12 cellular contexts compared by ENCODE assay signal in the genomic region with DNA sequence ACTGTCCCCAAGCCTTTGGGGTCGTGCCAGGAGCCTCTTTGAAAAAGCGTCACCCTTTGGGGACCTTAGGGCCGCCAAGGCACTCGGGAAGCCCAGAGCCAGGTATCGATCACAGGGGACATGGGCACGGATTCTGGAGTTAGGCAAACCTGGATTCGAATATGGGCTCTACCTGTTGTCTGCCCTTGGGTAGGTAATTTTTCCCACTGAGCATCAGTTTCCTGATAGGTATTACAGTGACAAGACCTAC. TPM values are rescaled to one million over a fixed set of nuclear protein-coding genes. Genes with fewer than 3 reads are reported as not detected.
DNase-seq lines count a peak whose midpoint lies in the region; ATAC-seq and TF ChIP-seq lines count a peak whose summit lies in the region.
"Had no signal": no experiment of that assay in that cellular context is flagged by ENCODE, and none has a peak within 500 bp of the region (broad histone marks: within the 10 kb centered on the region; RNA-seq: fewer than 3 reads in every experiment).

No MANE protein-coding gene starts in this region.

- peaks cover 5 to 13% of the 10 kb centered on the region in 2 donors for H3K4me1 ChIP-seq in naive thymus-derived CD4-positive, alpha-beta T cell (ENCODE audit: control insufficient read depth in 2 of 2, insufficient read depth in 2 of 2, low read length in 2 of 2)
- peaks cover 11% of the 10 kb centered on the region for H3K4me1 ChIP-seq in upper lobe of right lung

- H3K4me3 Mint-ChIP-seq in activated naive CD8-positive, alpha-beta T cell = peak overlapping the region; percentile 69
- H3K4me3 Mint-ChIP-seq in activated naive CD8-positive, alpha-beta T cell treated with anti-CD3 and anti-CD28 coated beads for 36 hours = no peak overlapping the region
- peak overlapping the region in 8 of 10 donors; percentile 27 to 85 (median 66) for H3K4me3 Mint-ChIP-seq in naive thymus-derived CD4-positive, alpha-beta T cell

- H3K4me1 Mint-ChIP-seq in activated naive CD8-positive, alpha-beta T cell (ENCODE audit: low read depth) = peaks cover 6% of the 10 kb centered on the region
- H3K4me1 Mint-ChIP-seq in activated naive CD8-positive, alpha-beta T cell treated with anti-CD3 and anti-CD28 coated beads for 36 hours = peaks cover 7% of the 10 kb centered on the region
- peaks cover 5 to 20% (median 8%) of the 10 kb centered on the region in 7 donors for H3K4me1 Mint-ChIP-seq in naive thymus-derived CD4-positive, alpha-beta T cell

- H3K9me3 Mint-ChIP-seq in activated naive CD8-positive, alpha-beta T cell (ENCODE audit: low read depth) = no peaks in the 10 kb centered on the region
- H3K9me3 Mint-ChIP-seq in activated naive CD8-positive, alpha-beta T cell treated with anti-CD3 and anti-CD28 coated beads for 36 hours = no peaks in the 10 kb centered on the region
- H3K9me3 Mint-ChIP-seq in naive thymus-derived CD4-positive, alpha-beta T cell = no peaks in the 10 kb centered on the region
- H3K9me3 Mint-ChIP-seq: dendritic cell treated with granulocyte-macrophage colony-stimulating factor and Interleukin-4, amounts not matched to agents 40 ng/mL and 50 ng/mL, for 4 days had no signal

- H3K36me3 Mint-ChIP-seq in activated naive CD8-positive, alpha-beta T cell = no peaks in the 10 kb centered on the region
- H3K36me3 Mint-ChIP-seq in activated naive CD8-positive, alpha-beta T cell treated with anti-CD3 and anti-CD28 coated beads for 36 hours = no peaks in the 10 kb centered on the region
- H3K36me3 Mint-ChIP-seq in naive thymus-derived CD4-positive, alpha-beta T cell = no peaks in the 10 kb centered on the region

- H3K4me3 ChIP-seq in coronary artery = peak overlapping the region; percentile 82
- H3K4me3 ChIP-seq in naive thymus-derived CD4-positive, alpha-beta T cell (ENCODE audit: low read length) = peak overlapping the region; percentile 57
- peak overlapping the region; percentile 69 for H3K4me3 ChIP-seq in upper lobe of right lung

- intact Hi-C loops in naive thymus-derived CD4-positive, alpha-beta T cell (cut with micrococcal nuclease) = loop anchor here (2.0 kb wide), 2 partner anchors 44 to 54 kb away; partner anchors contain the start of genes GMPPA (in 2 of the 2) and STK11IP (in 1 of the 2)
- intact Hi-C loops in upper lobe of right lung (cut with DNase I) = no loop called here

- CTCF ChIA-PET in naive thymus-derived CD4-positive, alpha-beta T cell (lab: Charles Lee) = no interaction called here

- TF ChIP-seq CTCF in coronary artery (IDR thresholded peaks at IDR 0.05) (no peak), upper lobe of right lung (IDR thresholded peaks at IDR 0.05) (no peak)

- no peaks in the 10 kb centered on the region for H3K9me3 ChIP-seq in naive thymus-derived CD4-positive, alpha-beta T cell (ENCODE audit: control insufficient read depth in 2 of 3, low read length in 3 of 3)
- H3K9me3 ChIP-seq in upper lobe of right lung = no peaks in the 10 kb centered on the region

- POLR2A ChIA-PET in naive thymus-derived CD4-positive, alpha-beta T cell (lab: Charles Lee) = interaction anchor here (0.6 to 1.6 kb wide), 2 partner anchors 9 to 41 kb away, joined by 3 to 6 read pairs; partner anchors contain the start of genes CHPF and TMEM198

- DNase-seq in activated naive CD8-positive, alpha-beta T cell treated with anti-CD3 and anti-CD28 coated beads for 36 hours = no peak
- DNase-seq in coronary artery (ENCODE audit: low spot score) (no peak), upper lobe of right lung (no peak), germinal center (ENCODE audit: low spot score) (no peak), NCI-H2196 treated with DMSO at 0.1 percent for 48 hours (lab: John Stamatoyannopoulos, UW; ENCODE audit: unreplicated experiment) (no peak)
- DNase-seq in naive thymus-derived CD4-positive, alpha-beta T cell = no peak
- DNase-seq: AML-193, NCI-H187 treated with DMSO at 0.1 percent for 48 hours had no signal

- H3K27me3 ChIP-seq in naive thymus-derived CD4-positive, alpha-beta T cell (ENCODE audit: control insufficient read depth in 2 of 2, insufficient read depth in 2 of 2, low read length in 2 of 2) = peaks cover 3 to 17% of the 10 kb centered on the region in 2 donors
- H3K27me3 ChIP-seq in upper lobe of right lung = peaks cover 23% of the 10 kb centered on the region

- no peak for ATAC-seq in naive thymus-derived CD4-positive, alpha-beta T cell
- ATAC-seq in upper lobe of right lung (no peak), HG03432 (IDR thresholded peaks at IDR 0.05; ENCODE audit: unreplicated experiment) (no peak)

- H3K27ac ChIP-seq in coronary artery = no peak overlapping the region
- H3K27ac ChIP-seq in naive thymus-derived CD4-positive, alpha-beta T cell (ENCODE audit: low read depth, low read length) = no peak overlapping the region
- H3K27ac ChIP-seq in upper lobe of right lung = no peak overlapping the region

- H3K27ac Mint-ChIP-seq in activated naive CD8-positive, alpha-beta T cell = no peak overlapping the region
- no peak overlapping the region for H3K27ac Mint-ChIP-seq in activated naive CD8-positive, alpha-beta T cell treated with anti-CD3 and anti-CD28 coated beads for 36 hours
- H3K27ac Mint-ChIP-seq in naive thymus-derived CD4-positive, alpha-beta T cell = no peak overlapping the region
- H3K27ac Mint-ChIP-seq: dendritic cell treated with granulocyte-macrophage colony-stimulating factor and Interleukin-4, amounts not matched to agents 40 ng/mL and 50 ng/mL, for 4 days had no signal

- H3K27me3 Mint-ChIP-seq in activated naive CD8-positive, alpha-beta T cell = peaks cover 26% of the 10 kb centered on the region
- H3K27me3 Mint-ChIP-seq in activated naive CD8-positive, alpha-beta T cell treated with anti-CD3 and anti-CD28 coated beads for 36 hours = peaks cover 49% of the 10 kb centered on the region
- peaks cover 0 to 48% (median 33%) of the 10 kb centered on the region in 5 donors for H3K27me3 Mint-ChIP-seq in naive thymus-derived CD4-positive, alpha-beta T cell

- no peaks in the 10 kb centered on the region for H3K36me3 ChIP-seq in naive thymus-derived CD4-positive, alpha-beta T cell (ENCODE audit: control insufficient read depth in 2 of 3, insufficient read depth in 3 of 3, low read length in 3 of 3)
- no peaks in the 10 kb centered on the region for H3K36me3 ChIP-seq in upper lobe of right lung

RNA-seq across cellular contexts. Expression of gene TMEM198, which starts 9.3 kb away (rescaled TPM):
- total RNA-seq in activated naive CD8-positive, alpha-beta T cell treated with anti-CD3 and anti-CD28 coated beads for 36 hours = 1 to 10 TPM; 3.5 to 4.2 TPM
- total RNA-seq in naive thymus-derived CD4-positive, alpha-beta T cell = under 1 TPM in 4 of 5 experiments, not detected in 1; 0.45 to 0.69 (median 0.50) TPM
- not detected for polyA plus RNA-seq in naive thymus-derived CD4-positive, alpha-beta T cell
- total RNA-seq in upper lobe of right lung = 2.9 TPM

RNA-seq across cellular contexts. Expression of gene CHPF, which starts 9.5 kb away (rescaled TPM):
- total RNA-seq in activated naive CD8-positive, alpha-beta T cell treated with anti-CD3 and anti-CD28 coated beads for 36 hours = 10 to 100 TPM; 21.9 to 23.9 TPM
- total RNA-seq in naive thymus-derived CD4-positive, alpha-beta T cell = 10 to 100 TPM in 1 of 5 experiments, 1 to 10 TPM in 4; 4.3 to 15.3 (median 5.7) TPM
- polyA plus RNA-seq in naive thymus-derived CD4-positive, alpha-beta T cell = 1 to 10 TPM; 4.1 to 7.8 TPM
- total RNA-seq in upper lobe of right lung = 45.3 TPM

RNA-seq across cellular contexts. Expression of gene OBSL1, which starts 18.2 kb away (rescaled TPM):
- total RNA-seq in activated naive CD8-positive, alpha-beta T cell treated with anti-CD3 and anti-CD28 coated beads for 36 hours = 1 to 10 TPM; 1.7 to 2.0 TPM
- total RNA-seq in naive thymus-derived CD4-positive, alpha-beta T cell = 1 to 10 TPM in 2 of 5 experiments, under 1 TPM in 1, not detected in 2; 0.19 to 7.1 (median 4.0) TPM
- not detected for polyA plus RNA-seq in naive thymus-derived CD4-positive, alpha-beta T cell
- total RNA-seq in upper lobe of right lung = 72.8 TPM

RNA-seq across cellular contexts. Expression of gene INHA, which starts 19.0 kb away (rescaled TPM):
- not detected for total RNA-seq in activated naive CD8-positive, alpha-beta T cell treated with anti-CD3 and anti-CD28 coated beads for 36 hours
- total RNA-seq in naive thymus-derived CD4-positive, alpha-beta T cell = under 1 TPM in 1 of 5 experiments, not detected in 4; 0.21 TPM
- not detected for polyA plus RNA-seq in naive thymus-derived CD4-positive, alpha-beta T cell
- 0.43 TPM for total RNA-seq in upper lobe of right lung
- total RNA-seq: occipital lobe had no signal

RNA-seq across cellular contexts. Expression of gene ASIC4, which starts 38.8 kb away (rescaled TPM):
- not detected for total RNA-seq in activated naive CD8-positive, alpha-beta T cell treated with anti-CD3 and anti-CD28 coated beads for 36 hours
- total RNA-seq in naive thymus-derived CD4-positive, alpha-beta T cell = under 1 TPM in 4 of 5 experiments, not detected in 1; 0.12 to 0.49 (median 0.17) TPM
- not detected for polyA plus RNA-seq in naive thymus-derived CD4-positive, alpha-beta T cell
- total RNA-seq in upper lobe of right lung = 0.55 TPM
